ENCODE assay signal across 19 cellular contexts in genomic region chr20:26167499-26167898, GRCh38.
DNase-seq lines count a peak whose midpoint lies in the region; ATAC-seq and TF ChIP-seq lines count a peak whose summit lies in the region.
"Had no signal": no experiment of that assay in that cellular context is flagged by ENCODE, and none has a peak within 500 bp of the region (broad histone marks: within the 10 kb centered on the region; RNA-seq: fewer than 3 reads in every experiment).

No MANE protein-coding gene starts in this region.

- peak overlapping the region; percentile 84 for H3K4me3 Mint-ChIP-seq in HFFc6
- H3K4me3 Mint-ChIP-seq: activated B cell treated with CpG ODN at 0.5 μM for 24 hours; activated CD8-positive, alpha-beta memory T cell treated with anti-CD3 and anti-CD28 coated beads, Interleukin-2, amount 10 ng/mL, durations not matched to agents 7 days and 5 days; CD8-positive, alpha-beta T cell; endodermal cell; T-cell had no signal

- no peaks in the 10 kb centered on the region for H3K36me3 Mint-ChIP-seq in HFFc6 (ENCODE audit: low read depth)
- H3K36me3 Mint-ChIP-seq: activated CD8-positive, alpha-beta memory T cell treated with anti-CD3 and anti-CD28 coated beads, Interleukin-2, amount 10 ng/mL, durations not matched to agents 7 days and 5 days; CD8-positive, alpha-beta T cell; T-cell had no signal

- peak; percentile 42 for DNase-seq in HFFc6
- peak; percentile 47 for DNase-seq in astrocyte of the hippocampus (ENCODE audit: low read depth, low spot score)
- peak; percentile 24 for DNase-seq in foreskin melanocyte
- DNase-seq in activated naive CD4-positive, alpha-beta T cell treated with anti-CD3 and anti-CD28 coated beads, Interleukin-2, amount 50 U/mL, for 16 hours: no peak
- DNase-seq in NK-92 (lab: John Stamatoyannopoulos, UW; ENCODE audit: unreplicated experiment): no peak
- DNase-seq: activated B cell treated with CpG ODN at 0.5 μM for 24 hours; activated CD8-positive, alpha-beta memory T cell treated with anti-CD3 and anti-CD28 coated beads, Interleukin-2, amount 10 ng/mL, durations not matched to agents 7 days and 5 days; activated gamma-delta T cell treated with Interleukin-2 at 50 U/mL for 16 hours; CD8-positive, alpha-beta T cell; endodermal cell; head of caudate nucleus; kidney; MM.1S; NCI-H774; spleen; stomach; T-cell had no signal

- H3K27ac Mint-ChIP-seq in HFFc6: peak overlapping the region; percentile 98
- H3K27ac Mint-ChIP-seq: activated B cell treated with CpG ODN at 0.5 μM for 24 hours; activated CD8-positive, alpha-beta memory T cell treated with anti-CD3 and anti-CD28 coated beads, Interleukin-2, amount 10 ng/mL, durations not matched to agents 7 days and 5 days; CD8-positive, alpha-beta T cell; endodermal cell; T-cell had no signal

- H3K27me3 Mint-ChIP-seq in HFFc6 (ENCODE audit: insufficient read depth): no peaks in the 10 kb centered on the region; the same call in 1 of the 2 replicates
- H3K27me3 Mint-ChIP-seq: activated B cell treated with CpG ODN at 0.5 μM for 24 hours, T-cell had no signal

- ATAC-seq in HG03565 (IDR thresholded peaks at IDR 0.05; ENCODE audit: unreplicated experiment) (no peak), HG02840 (IDR thresholded peaks at IDR 0.05; ENCODE audit: low FRiP score, unreplicated experiment) (no peak)
- ATAC-seq: activated CD8-positive, alpha-beta memory T cell treated with anti-CD3 and anti-CD28 coated beads, Interleukin-2, amount 10 ng/mL, durations not matched to agents 7 days and 5 days; CD8-positive, alpha-beta T cell; T-cell had no signal

- H3K9me3 Mint-ChIP-seq in HFFc6: no peaks in the 10 kb centered on the region
- H3K9me3 Mint-ChIP-seq: activated B cell treated with CpG ODN at 0.5 μM for 24 hours; CD8-positive, alpha-beta T cell; endodermal cell; T-cell had no signal

- H3K4me1 Mint-ChIP-seq in HFFc6 (ENCODE audit: low read depth): peaks cover 97% of the 10 kb centered on the region
- H3K4me1 Mint-ChIP-seq: activated B cell treated with CpG ODN at 0.5 μM for 24 hours; activated CD8-positive, alpha-beta memory T cell treated with anti-CD3 and anti-CD28 coated beads, Interleukin-2, amount 10 ng/mL, durations not matched to agents 7 days and 5 days; T-cell had no signal

- TF ChIP-seq CTCF in HFFc6 (IDR thresholded peaks at IDR 0.05): no peak

Comparison
In these comparisons a context has a peak if more than half of its experiments do, and no peak if none do; other contexts are left out.
1. DNase-seq: peak in HFFc6 (single experiment), astrocyte of the hippocampus (single experiment) and foreskin melanocyte (single experiment); none in activated naive CD4-positive, alpha-beta T cell treated with anti-CD3 and anti-CD28 coated beads, Interleukin-2, amount 50 U/mL, for 16 hours (single experiment) and NK-92 (single experiment).